8 cellular contexts compared by ENCODE assay signal in genomic region chr14:93619176-93619793, GRCh38.
A peak's percentile ranks its signal among the peaks of the same experiment; 100 is the strongest.
DNase-seq lines count a peak whose midpoint lies in the region; ATAC-seq and TF ChIP-seq lines count a peak whose summit lies in the region.

No MANE protein-coding gene starts in this region.

- no peaks in the 10 kb centered on the region for H3K4me1 ChIP-seq in thyroid gland

- no peak for ATAC-seq in activated CD8-positive, alpha-beta T cell treated with anti-CD3 and anti-CD28 coated beads, Interleukin-2, amount 10 ng/mL, durations not matched to agents 7 days and 5 days
- no peak for ATAC-seq in GM18505 (IDR thresholded peaks at IDR 0.05; ENCODE audit: unreplicated experiment)
- ATAC-seq in HG02678 (IDR thresholded peaks at IDR 0.05; ENCODE audit: unreplicated experiment), result no peak

- WGBS in thyroid gland, 2 donors, result 56 to 58% methylated on average over 7 of the region's 7 CpGs

- no peaks in the 10 kb centered on the region for H3K4me1 Mint-ChIP-seq in activated CD8-positive, alpha-beta T cell treated with anti-CD3 and anti-CD28 coated beads, Interleukin-2, amount 10 ng/mL, durations not matched to agents 7 days and 5 days (ENCODE audit: low read depth)

- TF ChIP-seq POLR2A in thyroid gland (IDR thresholded peaks at IDR 0.05), result no peak
- TF ChIP-seq POLR2A in GM18505 (IDR thresholded peaks at IDR 0.05; ENCODE audit: borderline replicate concordance, extremely low read depth, insufficient read depth, insufficient read length), result no peak

- H3K4me3 Mint-ChIP-seq in activated CD8-positive, alpha-beta T cell treated with anti-CD3 and anti-CD28 coated beads, Interleukin-2, amount 10 ng/mL, durations not matched to agents 7 days and 5 days, result no peak overlapping the region

- no peaks in the 10 kb centered on the region for H3K36me3 Mint-ChIP-seq in activated CD8-positive, alpha-beta T cell treated with anti-CD3 and anti-CD28 coated beads, Interleukin-2, amount 10 ng/mL, durations not matched to agents 7 days and 5 days (ENCODE audit: low read depth)

- intact Hi-C loops in thyroid gland (cut with DNase I), result no loop called here

- peak; percentile 6 to 10 for DNase-seq in AML-193 (lab: John Stamatoyannopoulos, UW)
- DNase-seq in NCI-H2107 (lab: John Stamatoyannopoulos, UW), result peak; percentile 61
- peak; percentile 49 for DNase-seq in activated CD8-positive, alpha-beta T cell treated with anti-CD3 and anti-CD28 coated beads, Interleukin-2, amount 10 ng/mL, durations not matched to agents 7 days and 5 days
- peak; percentile 61 for DNase-seq in iPS-NIHi7 (ENCODE audit: extremely low spot score)
- peak; percentile 7 to 26 for DNase-seq in thyroid gland

- POLR2A ChIA-PET in activated CD8-positive, alpha-beta T cell treated with anti-CD3 and anti-CD28 coated beads, Interleukin-2, amount 10 ng/mL, durations not matched to agents 7 days and 5 days (lab: Charles Lee), result interaction anchor here (0.5 kb wide), 1 partner anchor 367 kb away, joined by 3 read pairs; no protein-coding TSS in a partner anchor

- peak; percentile 66 for TF ChIP-seq CTCF in GM12872 (IDR thresholded peaks at IDR 0.05; ENCODE audit: insufficient read depth, low read depth, low read length)
- TF ChIP-seq CTCF in thyroid gland (IDR thresholded peaks at IDR 0.05), result peak in 3 of 6 experiments; percentile 37 to 44 (median 41)

- no peaks in the 10 kb centered on the region for H3K36me3 ChIP-seq in thyroid gland

- H3K27me3 Mint-ChIP-seq in activated CD8-positive, alpha-beta T cell treated with anti-CD3 and anti-CD28 coated beads, Interleukin-2, amount 10 ng/mL, durations not matched to agents 7 days and 5 days (ENCODE audit: low read depth), result peaks cover under 1% of the 10 kb centered on the region

- H3K27ac ChIP-seq in thyroid gland, result no peak overlapping the region

- CTCF ChIA-PET in activated CD8-positive, alpha-beta T cell treated with anti-CD3 and anti-CD28 coated beads, Interleukin-2, amount 10 ng/mL, durations not matched to agents 7 days and 5 days (lab: Charles Lee), result interaction anchor here (0.6 kb wide), 1 partner anchor 506 kb away, joined by 3 read pairs; no protein-coding TSS in a partner anchor

- H3K4me3 ChIP-seq in thyroid gland (replicated peaks in 1 of 3), result no peak overlapping the region

- H3K9me3 ChIP-seq in thyroid gland, result no peaks in the 10 kb centered on the region

- H3K27me3 ChIP-seq in thyroid gland, result no peaks in the 10 kb centered on the region

- no peaks in the 10 kb centered on the region for H3K9me3 Mint-ChIP-seq in activated CD8-positive, alpha-beta T cell treated with anti-CD3 and anti-CD28 coated beads, Interleukin-2, amount 10 ng/mL, durations not matched to agents 7 days and 5 days (ENCODE audit: insufficient read depth)

- no peak overlapping the region for H3K27ac Mint-ChIP-seq in activated CD8-positive, alpha-beta T cell treated with anti-CD3 and anti-CD28 coated beads, Interleukin-2, amount 10 ng/mL, durations not matched to agents 7 days and 5 days

Comparison
In these comparisons a context has a peak if more than half of its experiments do, and no peak if none do; other contexts are left out.
1. DNase-seq: peak in every context shown above with its lines; median percentile 61 in NCI-H2107; 61 in iPS-NIHi7; 49 in activated CD8-positive, alpha-beta T cell treated with anti-CD3 and anti-CD28 coated beads, Interleukin-2, amount 10 ng/mL, durations not matched to agents 7 days and 5 days; 16 in thyroid gland; 8 in AML-193.